In genomic region chr21:29194847-29195246, GRCh38 we compare ENCODE assay signal across 13 cellular contexts.
A peak's percentile ranks its signal among the peaks of the same experiment; 100 is the strongest.
DNase-seq lines count a peak whose midpoint lies in the region; ATAC-seq and TF ChIP-seq lines count a peak whose summit lies in the region.
"Had no signal": no experiment of that assay in that cellular context is flagged by ENCODE, and none has a peak within 500 bp of the region (broad histone marks: within the 10 kb centered on the region; RNA-seq: fewer than 3 reads in every experiment).

No MANE protein-coding gene starts in this region.

- no peak overlapping the region for H3K4me3 Mint-ChIP-seq in T-helper 1 cell treated with Interleukin-12 subunit alpha and Interleukin-12 subunit beta and Interleukin-4 antibody, amounts not matched to agents 30 μg/mL and 1 μg/mL, for 36 hours
- H3K4me3 Mint-ChIP-seq: activated naive CD4-positive, alpha-beta T cell treated with anti-CD3 and anti-CD28 coated beads for 36 hours had no signal

- H3K4me2 ChIP-seq in PC-9 = peak overlapping the region; percentile 67

- no peaks in the 10 kb centered on the region for H4K20me1 ChIP-seq in PC-9 (ENCODE audit: insufficient read depth)

- H3K9me3 Mint-ChIP-seq in T-helper 1 cell treated with Interleukin-12 subunit alpha and Interleukin-12 subunit beta and Interleukin-4 antibody, amounts not matched to agents 30 μg/mL and 1 μg/mL, for 36 hours = peaks cover 31% of the 10 kb centered on the region

- H3K27me3 ChIP-seq in PC-9 (ENCODE audit: insufficient read depth, low read depth) (no peaks in the 10 kb centered on the region), ovary (no peaks in the 10 kb centered on the region)
- H3K27me3 ChIP-seq: MG63 had no signal

- H3K36me3 ChIP-seq in PC-9 (ENCODE audit: low read depth) = no peaks in the 10 kb centered on the region
- H3K36me3 ChIP-seq in ovary = no peaks in the 10 kb centered on the region
- H3K36me3 ChIP-seq: MG63 had no signal

- H3K27ac ChIP-seq in PC-9 (peak overlapping the region; percentile 92), epithelial cell of prostate (peak overlapping the region; percentile 74), ovary (no peak overlapping the region)

- H3K9me3 ChIP-seq in PC-9 (ENCODE audit: insufficient read depth, low read depth) (peaks cover 15% of the 10 kb centered on the region; the same call in 1 of the 2 replicates), ovary (no peaks in the 10 kb centered on the region)

- no TSS peak for BruUV-seq in PC-9 (replicated peaks; lab: Mats Ljungman, UMichigan)

- no peak for ATAC-seq in HG03521 (IDR thresholded peaks at IDR 0.05; ENCODE audit: unreplicated experiment)
- ATAC-seq in GM19035 (IDR thresholded peaks at IDR 0.05; ENCODE audit: unreplicated experiment) = no peak

- intact Hi-C loops in PC-9 (cut with micrococcal nuclease; ENCODE audit: unreplicated experiment) = no loop called here
- intact Hi-C loops in ovary (cut with DNase I) = no loop called here

- TF ChIP-seq POLR2A in ovary (IDR thresholded peaks at IDR 0.05) = no peak

- H3K79me2 ChIP-seq in PC-9 (ENCODE audit: low read depth) = no peaks in the 10 kb centered on the region

- H3K36me3 Mint-ChIP-seq in T-helper 1 cell treated with Interleukin-12 subunit alpha and Interleukin-12 subunit beta and Interleukin-4 antibody, amounts not matched to agents 30 μg/mL and 1 μg/mL, for 36 hours (ENCODE audit: low read depth) = peaks cover 24% of the 10 kb centered on the region

- H3K4me1 Mint-ChIP-seq in T-helper 1 cell treated with Interleukin-12 subunit alpha and Interleukin-12 subunit beta and Interleukin-4 antibody, amounts not matched to agents 30 μg/mL and 1 μg/mL, for 36 hours (ENCODE audit: low read depth) = peaks cover 40% of the 10 kb centered on the region

- no peak overlapping the region for H2AFZ ChIP-seq in PC-9

- CTCF ChIA-PET in PC-9 (lab: Charles Lee) = no interaction called here

- peak overlapping the region; percentile 46 for H3K27ac Mint-ChIP-seq in T-helper 1 cell treated with Interleukin-12 subunit alpha and Interleukin-12 subunit beta and Interleukin-4 antibody, amounts not matched to agents 30 μg/mL and 1 μg/mL, for 36 hours

- DNase-seq in T-helper 1 cell = no peak
- DNase-seq in PC-9 = peak in 1 of 2 experiments; percentile 66
- no peak for DNase-seq in epithelial cell of prostate (ENCODE audit: low read depth, low spot score)
- peak; percentile 36 for DNase-seq in renal cortical epithelial cell (ENCODE audit: low read depth)
- DNase-seq in ovary = no peak
- DNase-seq: activated naive CD4-positive, alpha-beta T cell treated with anti-CD3 and anti-CD28 coated beads for 36 hours; foreskin melanocyte; MG63; NCI-H345; stimulated activated CD4-positive, alpha-beta T cell treated with anti-CD3 and anti-CD28 coated beads, Interleukin-4, amount 100 ng/mL, for 4 hours had no signal

- H3F3A ChIP-seq in PC-9 (ENCODE audit: insufficient read depth, low read depth) = peaks cover 59% of the 10 kb centered on the region

- no peaks in the 10 kb centered on the region for H3K27me3 Mint-ChIP-seq in T-helper 1 cell treated with Interleukin-12 subunit alpha and Interleukin-12 subunit beta and Interleukin-4 antibody, amounts not matched to agents 30 μg/mL and 1 μg/mL, for 36 hours (ENCODE audit: low read depth)

- POLR2A ChIA-PET in PC-9 (lab: Charles Lee; ENCODE audit: unreplicated experiment) = no interaction called here

- H3K4me1 ChIP-seq in PC-9 (replicated peaks; ENCODE audit: insufficient read depth) (peaks cover 76% of the 10 kb centered on the region), ovary (ENCODE audit: insufficient read depth) (peaks cover 5% of the 10 kb centered on the region)

- H3K4me3 ChIP-seq in PC-9 = no peak overlapping the region
- no peak overlapping the region for H3K4me3 ChIP-seq in ovary
- H3K4me3 ChIP-seq: MG63 had no signal

- H3K9me2 ChIP-seq in PC-9 (ENCODE audit: insufficient read depth) = no peaks in the 10 kb centered on the region

- TF ChIP-seq CTCF in PC-9 (conservative IDR thresholded peaks at IDR 0.05) (no peak), ovary (IDR thresholded peaks at IDR 0.05) (no peak)

- no peak for TF ChIP-seq EP300 in ovary (IDR thresholded peaks at IDR 0.05)

- 47 to 55% (median 48%) methylated on average over 3 of the region's 3 CpGs for WGBS in ovary, 3 donors

Comparison
In these comparisons a context has a peak if more than half of its experiments do, and no peak if none do; other contexts are left out.
1. H3K27ac ChIP-seq: peak in PC-9 (single experiment) and epithelial cell of prostate (single experiment); none in ovary (0 of 2).